In genomic region chr1:77220687-77221463, GRCh38 we compare ENCODE assay signal across 13 cellular contexts. TPM values are rescaled to one million over a fixed set of nuclear protein-coding genes. Genes with fewer than 3 reads are reported as not detected.
DNase-seq lines count a peak whose midpoint lies in the region; ATAC-seq and TF ChIP-seq lines count a peak whose summit lies in the region.
"Had no signal": no experiment of that assay in that cellular context is flagged by ENCODE, and none has a peak within 500 bp of the region (broad histone marks: within the 10 kb centered on the region; RNA-seq: fewer than 3 reads in every experiment).

No MANE protein-coding gene starts in this region.

- H3K9me3 Mint-ChIP-seq in activated CD4-positive, alpha-beta T cell treated with anti-CD3 and anti-CD28 coated beads, Interleukin-2, amount 10 ng/mL, durations not matched to agents 24 days and 14 days, result peaks cover 5% of the 10 kb centered on the region

- peaks cover 10% of the 10 kb centered on the region for H3K36me3 Mint-ChIP-seq in activated CD4-positive, alpha-beta T cell treated with anti-CD3 and anti-CD28 coated beads, Interleukin-2, amount 10 ng/mL, durations not matched to agents 24 days and 14 days (ENCODE audit: low read depth)

- DNase-seq in activated CD4-positive, alpha-beta T cell treated with anti-CD3 and anti-CD28 coated beads, Interleukin-2, amount 10 ng/mL, durations not matched to agents 24 days and 14 days, result no peak
- no peak for DNase-seq in activated CD4-positive, alpha-beta T cell treated with anti-CD3 and anti-CD28 coated beads for 4 hours
- peak; percentile 48 for DNase-seq in RKO (ENCODE audit: low spot score)
- DNase-seq in epithelial cell of proximal tubule (ENCODE audit: low read depth), result peak; percentile 68
- no peak for DNase-seq in psoas muscle
- DNase-seq in NCI-H1092 (lab: John Stamatoyannopoulos, UW), result no peak
- DNase-seq in SHP77 treated with DMSO at 0.1 percent for 48 hours (lab: John Stamatoyannopoulos, UW), result no peak
- DNase-seq: ACHN; NCI-H2081 treated with DMSO at 0.1 percent for 48 hours; SIG-M5; stimulated activated CD4-positive, alpha-beta T cell treated with anti-CD3 and anti-CD28 coated beads, Interleukin-1b, Interleukin-23, amount 100 ng/mL, for 48 hours had no signal

- TF ChIP-seq CTCF in epithelial cell of proximal tubule (conservative IDR thresholded peaks at IDR 0.05; ENCODE audit: low read depth, low read length), result no peak
- TF ChIP-seq CTCF in psoas muscle (IDR thresholded peaks at IDR 0.05), result no peak

- H3K9me3 ChIP-seq in psoas muscle, result no peaks in the 10 kb centered on the region
- H3K9me3 ChIP-seq: tibial nerve had no signal

- peaks cover 18% of the 10 kb centered on the region for H3K4me1 ChIP-seq in psoas muscle

- peak overlapping the region; percentile 28 for H3K4me3 Mint-ChIP-seq in activated CD4-positive, alpha-beta T cell treated with anti-CD3 and anti-CD28 coated beads, Interleukin-2, amount 10 ng/mL, durations not matched to agents 24 days and 14 days

- no peak for ATAC-seq in psoas muscle
- no peak for ATAC-seq in GM21717 (IDR thresholded peaks at IDR 0.05; ENCODE audit: unreplicated experiment)

- no peak overlapping the region for H3K27ac Mint-ChIP-seq in activated CD4-positive, alpha-beta T cell treated with anti-CD3 and anti-CD28 coated beads, Interleukin-2, amount 10 ng/mL, durations not matched to agents 24 days and 14 days

- peaks cover 0 to 11% of the 10 kb centered on the region in 2 donors for H3K36me3 ChIP-seq in psoas muscle (ENCODE audit: insufficient read depth in 1 of 2, low read depth in 1 of 2)

- 46 to 52% (median 51%) methylated on average over 3 of the region's 3 CpGs for WGBS in psoas muscle, 3 donors

- H3K4me1 Mint-ChIP-seq in activated CD4-positive, alpha-beta T cell treated with anti-CD3 and anti-CD28 coated beads, Interleukin-2, amount 10 ng/mL, durations not matched to agents 24 days and 14 days, result peaks cover 20% of the 10 kb centered on the region

- intact Hi-C loops in activated CD4-positive, alpha-beta T cell treated with anti-CD3 and anti-CD28 coated beads, Interleukin-2, amount 10 ng/mL, durations not matched to agents 24 days and 14 days (cut with micrococcal nuclease), result no loop called here
- intact Hi-C loops in psoas muscle (cut with DNase I), result no loop called here

- no peak overlapping the region for H3K27ac ChIP-seq in psoas muscle
- H3K27ac ChIP-seq: tibial nerve had no signal

- H3K27me3 ChIP-seq in psoas muscle (ENCODE audit: insufficient read depth in 3 of 3, low read length in 2 of 3), result no peaks in the 10 kb centered on the region
- H3K27me3 ChIP-seq: tibial nerve had no signal

- no peaks in the 10 kb centered on the region for H3K27me3 Mint-ChIP-seq in activated CD4-positive, alpha-beta T cell treated with anti-CD3 and anti-CD28 coated beads, Interleukin-2, amount 10 ng/mL, durations not matched to agents 24 days and 14 days

- H3K4me3 ChIP-seq in epithelial cell of proximal tubule (ENCODE audit: low read depth, low read length) (peak overlapping the region; percentile 67), psoas muscle (peak overlapping the region; percentile 88)

RNA-seq across cellular contexts. Expression of gene PIGK, which starts 1.6 kb away (rescaled TPM):
- total RNA-seq in activated CD4-positive, alpha-beta T cell treated with anti-CD3 and anti-CD28 coated beads, Interleukin-2, amount 10 ng/mL, durations not matched to agents 24 days and 14 days, result 19.3 and 20.3 TPM in 2 replicates
- total RNA-seq in epithelial cell of proximal tubule (14.4 and 21.6 TPM in 2 replicates), psoas muscle (10 to 100 TPM; 10.2 to 13.2 (median 12.1) TPM)
- 10 to 100 TPM in 1 of 3 donors, 1 to 10 TPM in 2; 4.8 to 12.1 (median 5.0) TPM for polyA plus RNA-seq in psoas muscle

Comparison
In these comparisons a context has a peak if more than half of its experiments do, and no peak if none do; other contexts are left out.
1. DNase-seq: peak in RKO (single experiment) and epithelial cell of proximal tubule (single experiment); none in activated CD4-positive, alpha-beta T cell treated with anti-CD3 and anti-CD28 coated beads, Interleukin-2, amount 10 ng/mL, durations not matched to agents 24 days and 14 days (single experiment), activated CD4-positive, alpha-beta T cell treated with anti-CD3 and anti-CD28 coated beads for 4 hours (0 of 2), psoas muscle (0 of 2), NCI-H1092 (single experiment) and SHP77 treated with DMSO at 0.1 percent for 48 hours (single experiment).